Comparison of ENCODE assay signal across 26 cellular contexts in genomic region chr7:44920119-44920518, GRCh38.
"Had no signal": no experiment of that assay in that cellular context is flagged by ENCODE, and none has a peak within 500 bp of the region (broad histone marks: within the 10 kb centered on the region; RNA-seq: fewer than 3 reads in every experiment).

No MANE protein-coding gene starts in this region.

- H3K27me3 ChIP-seq: neutrophil, right lobe of liver, uterus had no signal

- H3K9me3 Mint-ChIP-seq: activated T-cell treated with anti-CD3 and anti-CD28 coated beads, Interleukin-2, amount 50 U/mL, for 4 hours; immature natural killer cell; mesothelial cell of epicardium; naive B cell; stimulated activated effector memory CD8-positive, alpha-beta T cell treated with anti-CD3 and anti-CD28 coated beads, Interleukin-12 subunit alpha, Interleukin-12 subunit beta, amount 100 ng/mL, for 72 hours; stimulated activated naive CD8-positive, alpha-beta T cell treated with anti-CD3 and anti-CD28 coated beads, Interleukin-15, Interleukin-2, amounts not matched to agents 100 ng/mL and 50 ng/mL, for 24 hours had no signal

- H3K4me3 Mint-ChIP-seq: activated T-cell treated with anti-CD3 and anti-CD28 coated beads, Interleukin-2, amount 50 U/mL, for 4 hours; immature natural killer cell; mesothelial cell of epicardium; naive B cell; nephron progenitor cell; stimulated activated effector memory CD8-positive, alpha-beta T cell treated with anti-CD3 and anti-CD28 coated beads, Interleukin-12 subunit alpha, Interleukin-12 subunit beta, amount 100 ng/mL, for 72 hours; stimulated activated naive CD8-positive, alpha-beta T cell treated with anti-CD3 and anti-CD28 coated beads, Interleukin-15, Interleukin-2, amounts not matched to agents 100 ng/mL and 50 ng/mL, for 24 hours had no signal

- H3K9me3 ChIP-seq: neutrophil, right lobe of liver, thoracic aorta, uterus had no signal

- H3K27ac Mint-ChIP-seq: mesothelial cell of epicardium; nephron progenitor cell; stimulated activated effector memory CD8-positive, alpha-beta T cell treated with anti-CD3 and anti-CD28 coated beads, Interleukin-12 subunit alpha, Interleukin-12 subunit beta, amount 100 ng/mL, for 72 hours; stimulated activated naive CD8-positive, alpha-beta T cell treated with anti-CD3 and anti-CD28 coated beads, Interleukin-15, Interleukin-2, amounts not matched to agents 100 ng/mL and 50 ng/mL, for 24 hours had no signal

- H3K4me1 Mint-ChIP-seq: mesothelial cell of epicardium, nephron progenitor cell had no signal

- ATAC-seq: activated CD4-positive, CD25-positive, alpha-beta regulatory T cell treated with anti-CD3 and anti-CD28 coated beads, Interleukin-2, amount 50 U/mL, for 24 hours; activated T-cell treated with anti-CD3 and anti-CD28 coated beads, Interleukin-2, amount 50 U/mL, for 4 hours; left colon; right lobe of liver; stimulated activated effector memory CD8-positive, alpha-beta T cell treated with anti-CD3 and anti-CD28 coated beads, Interleukin-12 subunit alpha, Interleukin-12 subunit beta, amount 100 ng/mL, for 72 hours had no signal

- H3K4me3 ChIP-seq: right lobe of liver, thoracic aorta, uterus had no signal

- H3K27ac ChIP-seq: neutrophil, right lobe of liver, thoracic aorta, uterus, WERI-Rb-1 had no signal

- DNase-seq: activated CD4-positive, alpha-beta T cell treated with anti-CD3 and anti-CD28 coated beads for 48 hours; activated CD8-positive, alpha-beta memory T cell treated with anti-CD3 and anti-CD28 coated beads for 24 hours; activated effector memory CD4-positive, alpha-beta T cell treated with Interleukin-2 at 50 U/mL for 16 hours; activated naive CD4-positive, alpha-beta T cell treated with Interleukin-2 at 50 U/mL for 16 hours; activated T-cell treated with anti-CD3 and anti-CD28 coated beads, Interleukin-2, amount 50 U/mL, for 4 hours; anterior cingulate cortex; cortex of kidney; head of caudate nucleus; hippocampal formation; immature natural killer cell; kidney; left colon; naive B cell; nephron progenitor cell; right lobe of liver; stimulated activated CD4-positive, alpha-beta T cell treated with anti-CD3 and anti-CD28 coated beads, Interleukin-4, amount 100 ng/mL, for 24 hours; T-helper 9 cell; trophoblast cell; uterus; WERI-Rb-1 had no signal

- H3K27me3 Mint-ChIP-seq: stimulated activated naive CD8-positive, alpha-beta T cell treated with anti-CD3 and anti-CD28 coated beads, Interleukin-15, Interleukin-2, amounts not matched to agents 100 ng/mL and 50 ng/mL, for 24 hours had no signal

- H3K4me1 ChIP-seq: right lobe of liver, uterus had no signal

- H3K36me3 Mint-ChIP-seq: immature natural killer cell; mesothelial cell of epicardium; naive B cell; stimulated activated effector memory CD8-positive, alpha-beta T cell treated with anti-CD3 and anti-CD28 coated beads, Interleukin-12 subunit alpha, Interleukin-12 subunit beta, amount 100 ng/mL, for 72 hours had no signal

- H3K36me3 ChIP-seq: neutrophil, right lobe of liver, thoracic aorta, uterus, WERI-Rb-1 had no signal
